Comparison of ENCODE assay signal across 13 cellular contexts in the genomic region with DNA sequence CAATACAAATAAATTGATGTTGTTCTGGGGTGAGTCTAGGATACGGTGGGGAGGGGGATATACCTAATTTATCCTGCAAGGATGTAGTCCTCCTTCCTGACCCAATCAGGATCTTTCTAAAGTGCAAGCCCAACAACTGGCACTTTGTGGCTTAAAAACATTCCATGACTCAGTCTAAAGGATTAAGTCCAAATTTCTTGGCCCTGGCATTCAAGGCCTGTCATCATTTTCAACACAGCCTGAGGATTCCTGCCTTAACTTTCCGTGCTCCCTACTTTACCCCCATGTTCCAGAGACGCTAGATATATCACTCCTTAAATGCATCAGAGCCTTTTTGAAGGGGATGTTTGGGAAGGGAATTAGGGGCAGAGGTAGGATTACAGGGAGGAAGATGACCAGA. TPM values are rescaled to one million over a fixed set of nuclear protein-coding genes. Genes with fewer than 3 reads are reported as not detected.
DNase-seq lines count a peak whose midpoint lies in the region; ATAC-seq and TF ChIP-seq lines count a peak whose summit lies in the region.
"Had no signal": no experiment of that assay in that cellular context is flagged by ENCODE, and none has a peak within 500 bp of the region (broad histone marks: within the 10 kb centered on the region; RNA-seq: fewer than 3 reads in every experiment).

No MANE protein-coding gene starts in this region.

- peaks cover 0 to 53% (median 16%) of the 10 kb centered on the region in 3 donors for H3K4me1 ChIP-seq in gastroesophageal sphincter
- peaks cover 0 to 46% (median 35%) of the 10 kb centered on the region in 4 donors for H3K4me1 ChIP-seq in tibial artery

- no peak for TF ChIP-seq POLR2A in gastroesophageal sphincter (IDR thresholded peaks at IDR 0.05)

- POLR2A ChIA-PET in activated naive CD8-positive, alpha-beta T cell treated with anti-CD3 and anti-CD28 coated beads, Interleukin-2, amount 10 ng/mL, durations not matched to agents 7 days and 5 days (lab: Charles Lee), result interaction anchor here (0.6 kb wide), 2 partner anchors 15 to 706 kb away, joined by 3 to 4 read pairs; partner anchors contain the start of gene SPAG8

- WGBS in gastroesophageal sphincter (ENCODE audit: low coverage in 1 of 2), 2 donors, result 36 to 49% methylated on average over 2 to 3 of the region's 3 CpGs

- H3K9me3 ChIP-seq in gastroesophageal sphincter, result no peaks in the 10 kb centered on the region
- H3K9me3 ChIP-seq in tibial artery, result no peaks in the 10 kb centered on the region
- H3K9me3 ChIP-seq: BLaER1, ovary had no signal

- TF ChIP-seq EP300 in gastroesophageal sphincter (IDR thresholded peaks at IDR 0.05), result no peak

- no peak overlapping the region for H3K27ac Mint-ChIP-seq in activated naive CD4-positive, alpha-beta T cell treated with anti-CD3 and anti-CD28 coated beads for 36 hours
- peak overlapping the region in 1 of 2 donors; percentile 76 for H3K27ac Mint-ChIP-seq in activated naive CD4-positive, alpha-beta T cell treated with anti-CD3 and anti-CD28 coated beads, Interleukin-2, amount 50 U/mL, for 72 hours
- H3K27ac Mint-ChIP-seq in activated naive CD8-positive, alpha-beta T cell treated with anti-CD3 and anti-CD28 coated beads, Interleukin-2, amount 10 ng/mL, durations not matched to agents 7 days and 5 days, result no peak overlapping the region

- H3K36me3 ChIP-seq in gastroesophageal sphincter (no peaks in the 10 kb centered on the region), tibial artery (no peaks in the 10 kb centered on the region)
- H3K36me3 ChIP-seq: BLaER1, ovary had no signal

- peaks cover 24% of the 10 kb centered on the region for H3K4me1 Mint-ChIP-seq in activated naive CD4-positive, alpha-beta T cell treated with anti-CD3 and anti-CD28 coated beads for 36 hours (ENCODE audit: low read depth)
- H3K4me1 Mint-ChIP-seq in activated naive CD8-positive, alpha-beta T cell treated with anti-CD3 and anti-CD28 coated beads, Interleukin-2, amount 10 ng/mL, durations not matched to agents 7 days and 5 days, result peaks cover 18% of the 10 kb centered on the region

- no peaks in the 10 kb centered on the region for H3K27me3 ChIP-seq in gastroesophageal sphincter
- H3K27me3 ChIP-seq in tibial artery, result no peaks in the 10 kb centered on the region
- H3K27me3 ChIP-seq: BLaER1, ovary had no signal

- no peaks in the 10 kb centered on the region for H3K9me3 Mint-ChIP-seq in activated naive CD4-positive, alpha-beta T cell treated with anti-CD3 and anti-CD28 coated beads for 36 hours
- H3K9me3 Mint-ChIP-seq in activated naive CD4-positive, alpha-beta T cell treated with anti-CD3 and anti-CD28 coated beads, Interleukin-2, amount 50 U/mL, for 72 hours, result no peaks in the 10 kb centered on the region
- no peaks in the 10 kb centered on the region for H3K9me3 Mint-ChIP-seq in activated naive CD8-positive, alpha-beta T cell treated with anti-CD3 and anti-CD28 coated beads, Interleukin-2, amount 10 ng/mL, durations not matched to agents 7 days and 5 days
- H3K9me3 Mint-ChIP-seq: stimulated activated naive CD8-positive, alpha-beta T cell treated with anti-CD3 and anti-CD28 coated beads, Interleukin-15, Interleukin-2, amounts not matched to agents 100 ng/mL and 50 ng/mL, for 24 hours had no signal

- no peak for ATAC-seq in activated naive CD4-positive, alpha-beta T cell treated with anti-CD3 and anti-CD28 coated beads, Interleukin-2, amount 50 U/mL, for 72 hours
- no peak for ATAC-seq in activated naive CD8-positive, alpha-beta T cell treated with anti-CD3 and anti-CD28 coated beads, Interleukin-2, amount 10 ng/mL, durations not matched to agents 7 days and 5 days (ENCODE audit: low read depth)
- no peak for ATAC-seq in gastroesophageal sphincter

- H3K27ac ChIP-seq in gastroesophageal sphincter (peak overlapping the region in 3 of 4 donors; percentile 51 to 98 (median 95)), tibial artery (peak overlapping the region; percentile 61 to 96), caudate nucleus (ENCODE audit: low read depth, low read length) (no peak overlapping the region)
- H3K27ac ChIP-seq: BLaER1, ovary had no signal

- no peak for DNase-seq in activated naive CD4-positive, alpha-beta T cell treated with anti-CD3 and anti-CD28 coated beads for 36 hours
- no peak for DNase-seq in activated naive CD4-positive, alpha-beta T cell treated with anti-CD3 and anti-CD28 coated beads, Interleukin-2, amount 50 U/mL, for 72 hours (ENCODE audit: low spot score in 2 of 2)
- no peak for DNase-seq in activated naive CD8-positive, alpha-beta T cell treated with anti-CD3 and anti-CD28 coated beads, Interleukin-2, amount 10 ng/mL, durations not matched to agents 7 days and 5 days
- no peak for DNase-seq in tibial artery
- DNase-seq in caudate nucleus (lab: John Stamatoyannopoulos, UW), result no peak
- DNase-seq in mucosa of gallbladder (ENCODE audit: low spot score), result no peak
- DNase-seq in cardiac septum (ENCODE audit: low spot score), result no peak
- DNase-seq: activated gamma-delta T cell, ovary, RPMI8226 had no signal

- H3K4me3 Mint-ChIP-seq in activated naive CD4-positive, alpha-beta T cell treated with anti-CD3 and anti-CD28 coated beads for 36 hours, result peak overlapping the region; percentile 9
- H3K4me3 Mint-ChIP-seq in activated naive CD8-positive, alpha-beta T cell treated with anti-CD3 and anti-CD28 coated beads, Interleukin-2, amount 10 ng/mL, durations not matched to agents 7 days and 5 days, result peak overlapping the region; percentile 13

- intact Hi-C loops in activated naive CD4-positive, alpha-beta T cell treated with anti-CD3 and anti-CD28 coated beads for 36 hours (cut with micrococcal nuclease), result loop anchor here (5.0 kb wide), 2 partner anchors 210 to 710 kb away; partner anchors contain the start of genes ATOSB and RECK
- intact Hi-C loops in tibial artery (cut with DNase I; ENCODE audit: low total_unique reads), result loop anchor here (2.0 to 5.0 kb wide), 2 partner anchors 35 to 55 kb away; partner anchors contain the start of gene NPR2
- intact Hi-C loops in cardiac septum (cut with DNase I), result no loop called here

- TF ChIP-seq CTCF in gastroesophageal sphincter (IDR thresholded peaks at IDR 0.05), result no peak
- no peak for TF ChIP-seq CTCF in tibial artery (IDR thresholded peaks at IDR 0.05)

- H3K27me3 Mint-ChIP-seq in activated naive CD4-positive, alpha-beta T cell treated with anti-CD3 and anti-CD28 coated beads for 36 hours (ENCODE audit: low read depth), result peaks cover 2% of the 10 kb centered on the region
- H3K27me3 Mint-ChIP-seq in activated naive CD8-positive, alpha-beta T cell treated with anti-CD3 and anti-CD28 coated beads, Interleukin-2, amount 10 ng/mL, durations not matched to agents 7 days and 5 days, result peaks cover 5% of the 10 kb centered on the region
- H3K27me3 Mint-ChIP-seq: stimulated activated naive CD8-positive, alpha-beta T cell treated with anti-CD3 and anti-CD28 coated beads, Interleukin-15, Interleukin-2, amounts not matched to agents 100 ng/mL and 50 ng/mL, for 24 hours had no signal

- H3K36me3 Mint-ChIP-seq in activated naive CD4-positive, alpha-beta T cell treated with anti-CD3 and anti-CD28 coated beads for 36 hours (ENCODE audit: low read depth), result no peaks in the 10 kb centered on the region
- H3K36me3 Mint-ChIP-seq in activated naive CD4-positive, alpha-beta T cell treated with anti-CD3 and anti-CD28 coated beads, Interleukin-2, amount 50 U/mL, for 72 hours, result no peaks in the 10 kb centered on the region
- H3K36me3 Mint-ChIP-seq in activated naive CD8-positive, alpha-beta T cell treated with anti-CD3 and anti-CD28 coated beads, Interleukin-2, amount 10 ng/mL, durations not matched to agents 7 days and 5 days, result no peaks in the 10 kb centered on the region

- no peak overlapping the region for H3K4me3 ChIP-seq in gastroesophageal sphincter
- H3K4me3 ChIP-seq in tibial artery, result no peak overlapping the region
- H3K4me3 ChIP-seq: BLaER1, ovary had no signal

- CTCF ChIA-PET in activated naive CD4-positive, alpha-beta T cell treated with anti-CD3 and anti-CD28 coated beads for 36 hours (lab: Charles Lee), result interaction anchor here (1.4 to 2.5 kb wide), 5 partner anchors 19 to 79 kb away, joined by 4 to 14 read pairs (median 8); no protein-coding TSS in a partner anchor

RNA-seq across cellular contexts. Expression of gene FAM221B, which starts 1.0 kb away (rescaled TPM):
- total RNA-seq in activated naive CD4-positive, alpha-beta T cell treated with anti-CD3 and anti-CD28 coated beads for 36 hours, result not detected
- not detected for total RNA-seq in activated naive CD4-positive, alpha-beta T cell treated with anti-CD3 and anti-CD28 coated beads, Interleukin-2, amount 50 U/mL, for 72 hours
- not detected for total RNA-seq in activated naive CD8-positive, alpha-beta T cell treated with anti-CD3 and anti-CD28 coated beads, Interleukin-2, amount 10 ng/mL, durations not matched to agents 7 days and 5 days
- total RNA-seq in gastroesophageal sphincter (not detected), mucosa of gallbladder (not detected), cardiac septum (not detected)
- total RNA-seq: ovary had no signal

RNA-seq across cellular contexts. Expression of gene TMEM8B, which starts 1.5 kb away (rescaled TPM):
- total RNA-seq in activated naive CD4-positive, alpha-beta T cell treated with anti-CD3 and anti-CD28 coated beads for 36 hours, result 1 to 10 TPM; 6.2 to 6.6 TPM
- 10 to 100 TPM in 1 of 2 donors, 1 to 10 TPM in 1; 4.0 to 11.2 TPM for total RNA-seq in activated naive CD4-positive, alpha-beta T cell treated with anti-CD3 and anti-CD28 coated beads, Interleukin-2, amount 50 U/mL, for 72 hours
- total RNA-seq in activated naive CD8-positive, alpha-beta T cell treated with anti-CD3 and anti-CD28 coated beads, Interleukin-2, amount 10 ng/mL, durations not matched to agents 7 days and 5 days, result 1 to 10 TPM; 5.9 to 6.1 TPM
- total RNA-seq in gastroesophageal sphincter (10 to 100 TPM; 11.7 to 23.8 (median 18.6) TPM), mucosa of gallbladder (36.2 TPM), cardiac septum (22.0 TPM)

RNA-seq across cellular contexts. Expression of gene HINT2, which starts 12.6 kb away (rescaled TPM):
- total RNA-seq in activated naive CD4-positive, alpha-beta T cell treated with anti-CD3 and anti-CD28 coated beads for 36 hours, result 10 to 100 TPM; 61.0 to 68.3 TPM
- 10 to 100 TPM; 27.2 to 51.8 TPM for total RNA-seq in activated naive CD4-positive, alpha-beta T cell treated with anti-CD3 and anti-CD28 coated beads, Interleukin-2, amount 50 U/mL, for 72 hours
- 10 to 100 TPM; 54.3 to 56.4 TPM for total RNA-seq in activated naive CD8-positive, alpha-beta T cell treated with anti-CD3 and anti-CD28 coated beads, Interleukin-2, amount 10 ng/mL, durations not matched to agents 7 days and 5 days
- total RNA-seq in gastroesophageal sphincter (10 to 100 TPM; 12.7 to 29.4 (median 18.7) TPM), mucosa of gallbladder (30.7 TPM), cardiac septum (57.6 TPM)

RNA-seq across cellular contexts. Expression of gene SPAG8, which starts 15.4 kb away (rescaled TPM):
- 1 to 10 TPM in 1 of 2 experiments, under 1 TPM in 1; 0.95 to 1.1 TPM for total RNA-seq in activated naive CD4-positive, alpha-beta T cell treated with anti-CD3 and anti-CD28 coated beads for 36 hours
- total RNA-seq in activated naive CD4-positive, alpha-beta T cell treated with anti-CD3 and anti-CD28 coated beads, Interleukin-2, amount 50 U/mL, for 72 hours, result 1 to 10 TPM; 1.0 to 1.3 TPM
- 1 to 10 TPM; 3.4 to 4.6 TPM for total RNA-seq in activated naive CD8-positive, alpha-beta T cell treated with anti-CD3 and anti-CD28 coated beads, Interleukin-2, amount 10 ng/mL, durations not matched to agents 7 days and 5 days
- 1 to 10 TPM in 3 of 4 donors, under 1 TPM in 1; 0.81 to 2.1 (median 1.4) TPM for total RNA-seq in gastroesophageal sphincter
- 4.6 TPM for total RNA-seq in mucosa of gallbladder
- 3.5 TPM for total RNA-seq in cardiac septum

RNA-seq across cellular contexts. Expression of gene NPR2, which starts 36.1 kb away (rescaled TPM):
- 1 to 10 TPM; 3.6 to 5.5 TPM for total RNA-seq in activated naive CD4-positive, alpha-beta T cell treated with anti-CD3 and anti-CD28 coated beads for 36 hours
- total RNA-seq in activated naive CD4-positive, alpha-beta T cell treated with anti-CD3 and anti-CD28 coated beads, Interleukin-2, amount 50 U/mL, for 72 hours, result 10 to 100 TPM in 1 of 2 donors, 1 to 10 TPM in 1; 6.8 to 16.2 TPM
- 10 to 100 TPM; 13.5 to 13.7 TPM for total RNA-seq in activated naive CD8-positive, alpha-beta T cell treated with anti-CD3 and anti-CD28 coated beads, Interleukin-2, amount 10 ng/mL, durations not matched to agents 7 days and 5 days
- total RNA-seq in gastroesophageal sphincter, result 10 to 100 TPM; 12.7 to 39.3 (median 34.5) TPM
- 22.0 TPM for total RNA-seq in mucosa of gallbladder
- total RNA-seq in cardiac septum, result 20.4 TPM
